23 cellular contexts compared by ENCODE assay signal in genomic region chr7:2913760-2914387, GRCh38.
"Had no signal": no experiment of that assay in that cellular context is flagged by ENCODE, and none has a peak within 500 bp of the region (broad histone marks: within the 10 kb centered on the region; RNA-seq: fewer than 3 reads in every experiment).

No MANE protein-coding gene starts in this region.

- DNase-seq: activated CD4-positive, alpha-beta T cell treated with anti-CD3 and anti-CD28 coated beads, Interleukin-2, amount 10 ng/mL, durations not matched to agents 24 days and 14 days; activated CD8-positive, alpha-beta T cell treated with anti-CD3 and anti-CD28 coated beads for 36 hours; activated effector memory CD4-positive, alpha-beta T cell treated with Interleukin-2 at 50 U/mL for 16 hours; activated naive CD4-positive, alpha-beta T cell treated with anti-CD3 and anti-CD28 coated beads, Interleukin-2, amount 50 U/mL, for 16 hours; activated T-cell treated with anti-CD3 and anti-CD28 coated beads, Interleukin-2, amount 50 U/mL, for 48 hours; aorta; brain microvascular endothelial cell; central memory CD4-positive, alpha-beta T cell; dorsolateral prefrontal cortex; endodermal cell; foreskin fibroblast; lower lobe of right lung; natural killer cell; sigmoid colon; spleen; stimulated activated CD8-positive, alpha-beta memory T cell treated with anti-CD3 and anti-CD28 coated beads, Interleukin-4, amount 100 ng/mL, for 48 hours; stimulated activated naive CD4-positive, alpha-beta T cell treated with Interleukin-2 at 50 U/mL for 16 hours; T1000; thyroid gland had no signal

- ATAC-seq: activated CD8-positive, alpha-beta T cell treated with anti-CD3 and anti-CD28 coated beads for 36 hours; natural killer cell; pancreas had no signal

- H3K27ac ChIP-seq: brain microvascular endothelial cell, dorsolateral prefrontal cortex, epithelial cell of prostate, hepatocyte, lower lobe of right lung, neutrophil, pancreas, sigmoid colon, spleen, thyroid gland had no signal

- H3K4me3 ChIP-seq: dorsolateral prefrontal cortex, hepatocyte, lower lobe of right lung, pancreas, sigmoid colon, spleen, thyroid gland had no signal

- H3K9me3 ChIP-seq: lower lobe of right lung, neutrophil, pancreas, sigmoid colon, spleen, thyroid gland had no signal

- H3K27me3 ChIP-seq: hepatocyte, neutrophil, pancreas, thyroid gland had no signal

- H3K4me1 ChIP-seq: lower lobe of right lung, pancreas, sigmoid colon, spleen, thyroid gland had no signal

- H3K36me3 ChIP-seq: brain microvascular endothelial cell, lower lobe of right lung, neutrophil, pancreas, sigmoid colon, thyroid gland had no signal
